33 cellular contexts compared by ENCODE assay signal in genomic region chr5:132235340-132235739, GRCh38. TPM values are rescaled to one million over a fixed set of nuclear protein-coding genes. Genes with fewer than 3 reads are reported as not detected.
"Had no signal": no experiment of that assay in that cellular context is flagged by ENCODE, and none has a peak within 500 bp of the region (broad histone marks: within the 10 kb centered on the region; RNA-seq: fewer than 3 reads in every experiment).

No MANE protein-coding gene starts in this region.

- H3K4me3 Mint-ChIP-seq: activated B cell treated with CpG ODN at 0.5 μM for 24 hours; activated CD8-positive, alpha-beta T cell treated with anti-CD3 and anti-CD28 coated beads for 36 hours; activated naive CD4-positive, alpha-beta T cell treated with anti-CD3 and anti-CD28 coated beads, Interleukin-2, amount 10 ng/mL, durations not matched to agents 7 days and 5 days; activated naive CD8-positive, alpha-beta T cell treated with anti-CD3 and anti-CD28 coated beads, Interleukin-2, amount 10 ng/mL, durations not matched to agents 7 days and 5 days; activated T-cell treated with anti-CD3 and anti-CD28 coated beads, Interleukin-2, amount 50 U/mL, for 24 hours; activated T-cell treated with anti-CD3 and anti-CD28 coated beads, Interleukin-2, amount 50 U/mL, for 72 hours; brain; dendritic cell treated with granulocyte-macrophage colony-stimulating factor and Interleukin-4, amounts not matched to agents 40 ng/mL and 50 ng/mL, for 4 days; effector memory CD8-positive, alpha-beta T cell; T-helper 17 cell; T-helper 2 cell treated with Interferon-gamma antibody and Interleukin-4, amounts not matched to agents 5 μg/mL and 100 μg/mL, for 36 hours had no signal

- H3K4me3 ChIP-seq: ascending aorta, breast epithelium, cardiac muscle cell, colonic mucosa, dorsolateral prefrontal cortex had no signal

- H3K36me3 Mint-ChIP-seq: activated naive CD4-positive, alpha-beta T cell treated with anti-CD3 and anti-CD28 coated beads, Interleukin-2, amount 10 ng/mL, durations not matched to agents 7 days and 5 days; activated naive CD4-positive, alpha-beta T cell treated with anti-CD3 and anti-CD28 coated beads, Interleukin-2, amount 50 U/mL, for 72 hours; activated naive CD8-positive, alpha-beta T cell treated with anti-CD3 and anti-CD28 coated beads, Interleukin-2, amount 10 ng/mL, durations not matched to agents 7 days and 5 days; brain had no signal

- H3K9me3 Mint-ChIP-seq: activated B cell treated with CpG ODN at 0.5 μM for 24 hours; activated CD8-positive, alpha-beta T cell treated with anti-CD3 and anti-CD28 coated beads for 36 hours; activated naive CD4-positive, alpha-beta T cell treated with anti-CD3 and anti-CD28 coated beads, Interleukin-2, amount 10 ng/mL, durations not matched to agents 7 days and 5 days; activated naive CD4-positive, alpha-beta T cell treated with anti-CD3 and anti-CD28 coated beads, Interleukin-2, amount 50 U/mL, for 72 hours; activated naive CD8-positive, alpha-beta T cell treated with anti-CD3 and anti-CD28 coated beads, Interleukin-2, amount 10 ng/mL, durations not matched to agents 7 days and 5 days; activated T-cell treated with anti-CD3 and anti-CD28 coated beads, Interleukin-2, amount 50 U/mL, for 24 hours; activated T-cell treated with anti-CD3 and anti-CD28 coated beads, Interleukin-2, amount 50 U/mL, for 72 hours; dendritic cell treated with granulocyte-macrophage colony-stimulating factor and Interleukin-4, amounts not matched to agents 40 ng/mL and 50 ng/mL, for 4 days; effector memory CD8-positive, alpha-beta T cell; T-helper 2 cell treated with Interferon-gamma antibody and Interleukin-4, amounts not matched to agents 5 μg/mL and 100 μg/mL, for 36 hours had no signal

- H3K27ac ChIP-seq: ascending aorta, breast epithelium, cardiac muscle cell, colonic mucosa, dorsolateral prefrontal cortex, WERI-Rb-1 had no signal

- H3K36me3 ChIP-seq: ascending aorta, breast epithelium, cardiac muscle cell, colonic mucosa, WERI-Rb-1 had no signal

- H3K4me1 Mint-ChIP-seq: brain had no signal

- H3K4me1 ChIP-seq: ascending aorta, breast epithelium, colonic mucosa had no signal

- DNase-seq: activated B cell treated with CpG ODN at 0.5 μM for 24 hours; activated CD4-positive, alpha-beta T cell treated with anti-CD3 and anti-CD28 coated beads for 48 hours; activated CD4-positive, alpha-beta T cell treated with anti-CD3 and anti-CD28 coated beads, Interleukin-2, amount 50 U/mL, for 1 hour; activated CD4-positive, alpha-beta T cell treated with anti-CD3 and anti-CD28 coated beads, Interleukin-2, amount 50 U/mL, for 48 hours; activated CD8-positive, alpha-beta memory T cell treated with anti-CD3 and anti-CD28 coated beads for 24 hours; activated CD8-positive, alpha-beta T cell treated with anti-CD3 and anti-CD28 coated beads for 36 hours; activated gamma-delta T cell; activated naive CD4-positive, alpha-beta T cell; activated naive CD4-positive, alpha-beta T cell treated with anti-CD3 and anti-CD28 coated beads, Interleukin-2, amount 10 ng/mL, durations not matched to agents 7 days and 5 days; activated naive CD8-positive, alpha-beta T cell treated with anti-CD3 and anti-CD28 coated beads, Interleukin-2, amount 10 ng/mL, durations not matched to agents 7 days and 5 days; activated T-cell treated with anti-CD3 and anti-CD28 coated beads for 4 hours; activated T-cell treated with anti-CD3 and anti-CD28 coated beads, Interleukin-2, amount 50 U/mL, for 24 hours; activated T-cell treated with anti-CD3 and anti-CD28 coated beads, Interleukin-2, amount 50 U/mL, for 72 hours; central memory CD4-positive, alpha-beta T cell; cerebellar nuclear complex; colonic mucosa; effector CD4-positive, alpha-beta T cell; effector memory CD8-positive, alpha-beta T cell; foreskin fibroblast; T-helper 1 cell; T-helper 17 cell; T1000 had no signal

- H3K9me3 ChIP-seq: ascending aorta, breast epithelium, colonic mucosa had no signal

- ATAC-seq: activated CD4-positive, CD25-positive, alpha-beta regulatory T cell treated with anti-CD3 and anti-CD28 coated beads, Interleukin-2, amount 50 U/mL, for 24 hours; activated CD8-positive, alpha-beta T cell treated with anti-CD3 and anti-CD28 coated beads for 36 hours; activated naive CD4-positive, alpha-beta T cell treated with anti-CD3 and anti-CD28 coated beads, Interleukin-2, amount 50 U/mL, for 72 hours; activated T-cell treated with anti-CD3 and anti-CD28 coated beads, Interleukin-2, amount 50 U/mL, for 72 hours; effector memory CD8-positive, alpha-beta T cell; esophagus mucosa; T-helper 17 cell had no signal

- H3K27me3 Mint-ChIP-seq: activated B cell treated with CpG ODN at 0.5 μM for 24 hours; activated naive CD8-positive, alpha-beta T cell treated with anti-CD3 and anti-CD28 coated beads, Interleukin-2, amount 10 ng/mL, durations not matched to agents 7 days and 5 days had no signal

- H3K27ac Mint-ChIP-seq: activated B cell treated with CpG ODN at 0.5 μM for 24 hours; activated CD8-positive, alpha-beta T cell treated with anti-CD3 and anti-CD28 coated beads for 36 hours; activated naive CD4-positive, alpha-beta T cell treated with anti-CD3 and anti-CD28 coated beads, Interleukin-2, amount 10 ng/mL, durations not matched to agents 7 days and 5 days; activated naive CD4-positive, alpha-beta T cell treated with anti-CD3 and anti-CD28 coated beads, Interleukin-2, amount 50 U/mL, for 72 hours; activated naive CD8-positive, alpha-beta T cell treated with anti-CD3 and anti-CD28 coated beads, Interleukin-2, amount 10 ng/mL, durations not matched to agents 7 days and 5 days; activated T-cell treated with anti-CD3 and anti-CD28 coated beads, Interleukin-2, amount 50 U/mL, for 24 hours; activated T-cell treated with anti-CD3 and anti-CD28 coated beads, Interleukin-2, amount 50 U/mL, for 72 hours; brain; dendritic cell treated with granulocyte-macrophage colony-stimulating factor and Interleukin-4, amounts not matched to agents 40 ng/mL and 50 ng/mL, for 4 days; effector memory CD8-positive, alpha-beta T cell; T-helper 2 cell treated with Interferon-gamma antibody and Interleukin-4, amounts not matched to agents 5 μg/mL and 100 μg/mL, for 36 hours had no signal

- H3K27me3 ChIP-seq: ascending aorta, breast epithelium, cardiac muscle cell, colonic mucosa, dorsolateral prefrontal cortex had no signal

RNA-seq across cellular contexts. Expression of gene PDLIM4, which starts 22.2 kb away (rescaled TPM):
- total RNA-seq: activated B cell treated with CpG ODN at 0.5 μM for 24 hours; activated CD8-positive, alpha-beta T cell treated with anti-CD3 and anti-CD28 coated beads for 36 hours; activated naive CD4-positive, alpha-beta T cell treated with anti-CD3 and anti-CD28 coated beads, Interleukin-2, amount 50 U/mL, for 72 hours; T-helper 17 cell had no signal

RNA-seq across cellular contexts. Expression of gene SLC22A4, which starts 58.9 kb away (rescaled TPM):
- total RNA-seq: activated B cell treated with CpG ODN at 0.5 μM for 24 hours had no signal
